Comparison of ENCODE assay signal across 8 cellular contexts in the genomic region with DNA sequence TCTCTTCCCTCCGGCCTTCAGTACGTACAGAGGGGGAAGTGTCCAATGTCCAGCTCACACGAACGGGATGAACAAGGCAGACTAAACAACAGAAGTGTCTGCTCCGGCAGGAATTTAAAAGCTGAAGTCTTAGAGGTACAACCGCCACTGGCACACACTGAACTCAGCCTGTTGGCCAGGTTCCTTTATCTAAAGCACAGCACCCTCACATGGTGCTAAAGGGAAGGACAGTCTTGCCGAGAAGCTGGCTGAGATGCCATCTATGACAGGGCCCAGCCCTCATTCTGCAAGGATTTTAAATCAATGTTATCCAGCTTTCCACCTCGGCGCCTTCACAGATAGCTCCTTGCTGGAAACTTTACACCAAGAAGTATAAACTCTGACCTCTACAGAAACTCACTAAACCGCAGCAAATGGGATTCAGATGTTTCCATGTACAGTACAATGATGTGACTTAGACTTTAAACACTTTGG. TPM values are rescaled to one million over a fixed set of nuclear protein-coding genes. Genes with fewer than 3 reads are reported as not detected.
DNase-seq lines count a peak whose midpoint lies in the region; ATAC-seq and TF ChIP-seq lines count a peak whose summit lies in the region.

No MANE protein-coding gene starts in this region.

- H3K9me3 Mint-ChIP-seq in activated CD4-positive, alpha-beta memory T cell treated with anti-CD3 and anti-CD28 coated beads for 36 hours: no peaks in the 10 kb centered on the region
- no peaks in the 10 kb centered on the region for H3K9me3 Mint-ChIP-seq in endothelial cell (ENCODE audit: unreplicated experiment)

- POLR2A ChIA-PET in A673 (lab: Charles Lee; ENCODE audit: low non-redundant PET): no interaction called here
- POLR2A ChIA-PET in activated CD4-positive, alpha-beta memory T cell treated with anti-CD3 and anti-CD28 coated beads for 36 hours (lab: Charles Lee): interaction anchor here (0.8 kb wide), 1 partner anchor 9 kb away, joined by 3 read pairs; no protein-coding TSS in a partner anchor

- H3K4me3 Mint-ChIP-seq in activated CD4-positive, alpha-beta memory T cell treated with anti-CD3 and anti-CD28 coated beads for 36 hours: peak overlapping the region; percentile 29
- no peak overlapping the region for H3K4me3 Mint-ChIP-seq in endothelial cell (ENCODE audit: unreplicated experiment)

- no peak overlapping the region for H3K27ac ChIP-seq in A673 (ENCODE audit: low read depth, low read length, poor library complexity, severe bottlenecking)
- H3K27ac ChIP-seq in tibial artery: no peak overlapping the region

- H3K36me3 Mint-ChIP-seq in activated CD4-positive, alpha-beta memory T cell treated with anti-CD3 and anti-CD28 coated beads for 36 hours: no peaks in the 10 kb centered on the region
- H3K36me3 Mint-ChIP-seq in endothelial cell (ENCODE audit: low read depth, unreplicated experiment): no peaks in the 10 kb centered on the region

- H3K4me1 Mint-ChIP-seq in activated CD4-positive, alpha-beta memory T cell treated with anti-CD3 and anti-CD28 coated beads for 36 hours (ENCODE audit: low read depth): peaks cover 33% of the 10 kb centered on the region
- H3K4me1 Mint-ChIP-seq in endothelial cell (ENCODE audit: unreplicated experiment): peaks cover 5% of the 10 kb centered on the region

- H3K27me3 ChIP-seq in A673 (replicated peaks; ENCODE audit: insufficient read depth, low read depth, low read length, poor library complexity): peaks cover 10% of the 10 kb centered on the region
- H3K27me3 ChIP-seq in tibial artery: no peaks in the 10 kb centered on the region

- no peaks in the 10 kb centered on the region for H3K27me3 Mint-ChIP-seq in activated CD4-positive, alpha-beta memory T cell treated with anti-CD3 and anti-CD28 coated beads for 36 hours
- peaks cover 12% of the 10 kb centered on the region for H3K27me3 Mint-ChIP-seq in endothelial cell (ENCODE audit: unreplicated experiment)

- H3K4me1 ChIP-seq in A673 (ENCODE audit: insufficient read depth, low read length, poor library complexity, severe bottlenecking) (no peaks in the 10 kb centered on the region), tibial artery (peaks cover 0 to 14% (median 10%) of the 10 kb centered on the region in 4 donors)

- H3K4me3 ChIP-seq in A673 (ENCODE audit: low read depth, low read length, poor library complexity, severe bottlenecking) (no peak overlapping the region), tibial artery (no peak overlapping the region)

- H3K27ac Mint-ChIP-seq in activated CD4-positive, alpha-beta memory T cell treated with anti-CD3 and anti-CD28 coated beads for 36 hours: no peak overlapping the region
- H3K27ac Mint-ChIP-seq in endothelial cell (ENCODE audit: unreplicated experiment): no peak overlapping the region

- H3K36me3 ChIP-seq in A673 (ENCODE audit: insufficient read depth, low read length, poor library complexity, severe bottlenecking) (no peaks in the 10 kb centered on the region), tibial artery (no peaks in the 10 kb centered on the region)

- ATAC-seq in GM18519 (IDR thresholded peaks at IDR 0.05; ENCODE audit: low FRiP score, unreplicated experiment): peak; percentile 41

- intact Hi-C loops in A673 (cut with micrococcal nuclease; ENCODE audit: unreplicated experiment) (loop anchor here (5.0 kb wide), 1 partner anchor 407 kb away; no protein-coding TSS in a partner anchor), tibial artery (cut with DNase I; ENCODE audit: low total_unique reads) (no loop called here)
- intact Hi-C loops in activated CD4-positive, alpha-beta memory T cell treated with anti-CD3 and anti-CD28 coated beads for 36 hours (cut with micrococcal nuclease): loop anchor here (1.0 to 10.0 kb wide), 5 partner anchors 227 to 1054 kb away; a partner anchor contains a TSS

- CTCF ChIA-PET in A673 (lab: Charles Lee): interaction anchor here (0.9 to 1.0 kb wide), 2 partner anchors 11 to 411 kb away, joined by 5 to 9 read pairs; no protein-coding TSS in a partner anchor
- CTCF ChIA-PET in activated CD4-positive, alpha-beta memory T cell treated with anti-CD3 and anti-CD28 coated beads for 36 hours (lab: Charles Lee): interaction anchor here (0.9 to 8.1 kb wide), 18 partner anchors 9 to 1085 kb away, joined by 3 to 182 read pairs (median 6); no protein-coding TSS in a partner anchor

- no TSS peak for BruUV-seq in A673 (replicated peaks; lab: Mats Ljungman, UMichigan)

- H3K9me3 ChIP-seq in A673 (ENCODE audit: low read depth, low read length, poor library complexity, severe bottlenecking) (no peaks in the 10 kb centered on the region), tibial artery (no peaks in the 10 kb centered on the region)

- DNase-seq in A673 (ENCODE audit: low spot score): peak; percentile 48
- peak; percentile 45 to 70 for DNase-seq in NCI-H2081 (lab: John Stamatoyannopoulos, UW)
- peak; percentile 77 for DNase-seq in activated CD4-positive, alpha-beta memory T cell treated with anti-CD3 and anti-CD28 coated beads for 36 hours
- DNase-seq in endothelial cell (ENCODE audit: low spot score): peak; percentile 78
- peak; percentile 59 for DNase-seq in middle frontal gyrus (ENCODE audit: extremely low spot score, low spot score)
- DNase-seq in tibial artery: peak; percentile 79 to 84
- no peak for DNase-seq in HK-2 (ENCODE audit: unreplicated experiment)

- TF ChIP-seq CTCF in A673 (conservative IDR thresholded peaks at IDR 0.05; ENCODE audit: low read depth, low read length): peak; percentile 57
- peak; percentile 69 for TF ChIP-seq CTCF in endothelial cell (IDR thresholded peaks at IDR 0.05; ENCODE audit: unreplicated experiment)
- peak; percentile 79 to 87 for TF ChIP-seq CTCF in tibial artery (IDR thresholded peaks at IDR 0.05)

RNA-seq across cellular contexts. Expression of a gene that starts 2.8 kb away (rescaled TPM):
- total RNA-seq in A673 (2021) (0.15 TPM in 1 of 2 replicates, not detected in the other), endothelial cell (ENCODE audit: unreplicated experiment) (4.8 TPM)
- total RNA-seq in activated CD4-positive, alpha-beta memory T cell treated with anti-CD3 and anti-CD28 coated beads for 36 hours: 1 to 10 TPM in 1 of 2 experiments, under 1 TPM in 1; 0.99 to 1.2 TPM
